31 cellular contexts compared by ENCODE assay signal in genomic region chr14:73834258-73834620, GRCh38. TPM values are rescaled to one million over a fixed set of nuclear protein-coding genes. Genes with fewer than 3 reads are reported as not detected.
A peak's percentile ranks its signal among the peaks of the same experiment; 100 is the strongest.
DNase-seq lines count a peak whose midpoint lies in the region; ATAC-seq, FAIRE-seq and TF ChIP-seq lines count a peak whose summit lies in the region.
"Had no signal": no experiment of that assay in that cellular context is flagged by ENCODE, and none has a peak within 500 bp of the region (broad histone marks: within the 10 kb centered on the region; RNA-seq: fewer than 3 reads in every experiment).

No MANE protein-coding gene starts in this region.

- TF ChIP-seq POLR2A in thyroid gland (IDR thresholded peaks at IDR 0.05): no peak

- H3K4me1 ChIP-seq in astrocyte (ENCODE audit: insufficient read depth, low read length) (peaks cover 28% of the 10 kb centered on the region), kidney (ENCODE audit: control insufficient read depth in 1 of 2, insufficient read depth in 1 of 2, low read depth in 1 of 2, low read length in 2 of 2) (peaks cover 17 to 20% of the 10 kb centered on the region in 2 donors), thyroid gland (peaks cover 15 to 20% of the 10 kb centered on the region in 2 donors)
- H3K4me1 ChIP-seq: gastrocnemius medialis had no signal

- no peak overlapping the region for H3K4me3 Mint-ChIP-seq in astrocyte (ENCODE audit: unreplicated experiment)
- H3K4me3 Mint-ChIP-seq: activated T-cell treated with anti-CD3 and anti-CD28 coated beads, Interleukin-2, amount 50 U/mL, for 72 hours; natural killer cell treated with Interleukin-12 subunit alpha and Interleukin-12 subunit beta and Interleukin-15 and Interleukin-18, amount 100 ng/mL, for 72 hours; stimulated activated naive CD8-positive, alpha-beta T cell treated with anti-CD3 and anti-CD28 coated beads, Interleukin-15, amount 100 ng/mL, for 72 hours; T-helper 17 cell had no signal

- ATAC-seq in HG03457 (IDR thresholded peaks at IDR 0.05; ENCODE audit: unreplicated experiment): no peak
- ATAC-seq: activated CD4-positive, CD25-positive, alpha-beta regulatory T cell treated with anti-CD3 and anti-CD28 coated beads, Interleukin-2, amount 50 U/mL, for 24 hours; activated T-cell treated with anti-CD3 and anti-CD28 coated beads, Interleukin-2, amount 50 U/mL, for 72 hours; gastrocnemius medialis; K562; natural killer cell treated with Interleukin-12 subunit alpha and Interleukin-12 subunit beta and Interleukin-15 and Interleukin-18, amount 100 ng/mL, for 72 hours; stimulated activated naive CD8-positive, alpha-beta T cell treated with anti-CD3 and anti-CD28 coated beads, Interleukin-15, amount 100 ng/mL, for 72 hours; T-helper 17 cell had no signal

- H3K4me3 ChIP-seq in astrocyte (ENCODE audit: insufficient read depth, low read depth, low read length) (peak overlapping the region; percentile 31), kidney (ENCODE audit: low read length in 2 of 2) (no peak overlapping the region), thyroid gland (replicated peaks in 1 of 3) (no peak overlapping the region)
- H3K4me3 ChIP-seq: gastrocnemius medialis, K562, lung, MG63, pancreas, skin epidermis, tibial nerve had no signal

- no peaks in the 10 kb centered on the region for H3K36me3 Mint-ChIP-seq in astrocyte (ENCODE audit: low read depth, unreplicated experiment)
- H3K36me3 Mint-ChIP-seq: natural killer cell treated with Interleukin-12 subunit alpha and Interleukin-12 subunit beta and Interleukin-15 and Interleukin-18, amount 100 ng/mL, for 72 hours had no signal

- H3K27me3 ChIP-seq in astrocyte (ENCODE audit: insufficient read depth, low read length) (no peaks in the 10 kb centered on the region), thyroid gland (no peaks in the 10 kb centered on the region)
- H3K27me3 ChIP-seq: brain microvascular endothelial cell, gastrocnemius medialis, MG63, pancreas, tibial nerve had no signal

- no peaks in the 10 kb centered on the region for H3K9me3 ChIP-seq in astrocyte (ENCODE audit: insufficient read depth, low read depth, low read length)
- no peaks in the 10 kb centered on the region for H3K9me3 ChIP-seq in kidney (ENCODE audit: control insufficient read depth in 1 of 2, low read length in 2 of 2)
- no peaks in the 10 kb centered on the region for H3K9me3 ChIP-seq in thyroid gland
- H3K9me3 ChIP-seq: gastrocnemius medialis, MG63, pancreas, tibial nerve had no signal

- no peaks in the 10 kb centered on the region for H4K20me1 ChIP-seq in astrocyte (ENCODE audit: insufficient read depth, low read length)

- H3K9ac ChIP-seq in astrocyte (ENCODE audit: low read length) (peak overlapping the region; percentile 34), kidney (ENCODE audit: low read length in 2 of 2) (no peak overlapping the region)

- FAIRE-seq in astrocyte (lab: Jason Lieb, UNC) (no peak), kidney (lab: Jason Lieb, UNC) (no peak)
- FAIRE-seq: endothelial cell of umbilical vein, GM12892, K562, TTC549 had no signal

- H3K9me3 Mint-ChIP-seq in astrocyte (ENCODE audit: unreplicated experiment): no peaks in the 10 kb centered on the region
- H3K9me3 Mint-ChIP-seq: activated T-cell treated with anti-CD3 and anti-CD28 coated beads, Interleukin-2, amount 50 U/mL, for 72 hours; natural killer cell treated with Interleukin-12 subunit alpha and Interleukin-12 subunit beta and Interleukin-15 and Interleukin-18, amount 100 ng/mL, for 72 hours; stimulated activated naive CD8-positive, alpha-beta T cell treated with anti-CD3 and anti-CD28 coated beads, Interleukin-15, amount 100 ng/mL, for 72 hours had no signal

- peaks cover 2% of the 10 kb centered on the region for H3K27me3 Mint-ChIP-seq in astrocyte (ENCODE audit: low read depth, unreplicated experiment)
- H3K27me3 Mint-ChIP-seq: natural killer cell treated with Interleukin-12 subunit alpha and Interleukin-12 subunit beta and Interleukin-15 and Interleukin-18, amount 100 ng/mL, for 72 hours; stimulated activated naive CD8-positive, alpha-beta T cell treated with anti-CD3 and anti-CD28 coated beads, Interleukin-15, amount 100 ng/mL, for 72 hours; T-helper 17 cell had no signal

- H3K36me3 ChIP-seq in astrocyte (ENCODE audit: insufficient read depth, low read length) (no peaks in the 10 kb centered on the region), kidney (ENCODE audit: control insufficient read depth in 1 of 2, insufficient read depth in 2 of 2, low read length in 2 of 2) (no peaks in the 10 kb centered on the region), thyroid gland (no peaks in the 10 kb centered on the region)
- H3K36me3 ChIP-seq: brain microvascular endothelial cell, gastrocnemius medialis, MG63, pancreas, tibial nerve had no signal

- H3K4me1 Mint-ChIP-seq in astrocyte (ENCODE audit: low read depth, unreplicated experiment): peaks cover 6% of the 10 kb centered on the region

- 86 to 93% methylated on average over 4 of the region's 4 CpGs for WGBS in thyroid gland, 2 donors

- intact Hi-C loops in kidney (cut with DNase I) (no loop called here), thyroid gland (cut with DNase I) (no loop called here)

- no peak overlapping the region for H2AFZ ChIP-seq in astrocyte (ENCODE audit: low read depth, low read length)

- H3K27ac ChIP-seq in astrocyte (ENCODE audit: low read depth, low read length) (peak overlapping the region; percentile 35), kidney (ENCODE audit: low read depth in 2 of 2, low read length in 2 of 2) (peak overlapping the region; percentile 76 to 85), thyroid gland (peak overlapping the region; percentile 73 to 83 (median 76))
- H3K27ac ChIP-seq: brain microvascular endothelial cell, gastrocnemius medialis had no signal

- peak; percentile 46 for DNase-seq in HK-2 (ENCODE audit: unreplicated experiment)
- no peak for DNase-seq in astrocyte (ENCODE audit: low read depth)
- DNase-seq in kidney: no peak
- DNase-seq in thyroid gland: no peak
- DNase-seq in NCI-H146 treated with DMSO at 0.1 percent for 48 hours (lab: John Stamatoyannopoulos, UW; ENCODE audit: unreplicated experiment): no peak
- DNase-seq in AG20443 (ENCODE audit: low spot score): no peak
- DNase-seq: activated CD4-positive, alpha-beta T cell treated with anti-CD3 and anti-CD28 coated beads, Interleukin-2, amount 50 U/mL, for 48 hours; activated naive CD4-positive, alpha-beta T cell; activated T-cell treated with anti-CD3 and anti-CD28 coated beads, Interleukin-2, amount 50 U/mL, for 72 hours; brain microvascular endothelial cell; DMS153; gastrocnemius medialis; NCI-H1105; NCI-H1930; NCI-H2171 treated with DMSO at 0.1 percent for 48 hours; NCI-H526; NK-92 treated with Interleukin-12 subunit alpha and Interleukin-12 subunit beta, amount 100 ng/mL, for 24 hours; stimulated activated naive CD8-positive, alpha-beta T cell treated with anti-CD3 and anti-CD28 coated beads, Interleukin-15, amount 100 ng/mL, for 72 hours; T-helper 17 cell had no signal

- H3K79me2 ChIP-seq in astrocyte (ENCODE audit: insufficient read depth, low read length): no peaks in the 10 kb centered on the region

- peak overlapping the region; percentile 59 for H3K4me2 ChIP-seq in astrocyte (ENCODE audit: low read length)

- H3K27ac Mint-ChIP-seq in astrocyte (ENCODE audit: unreplicated experiment): no peak overlapping the region
- H3K27ac Mint-ChIP-seq: activated T-cell treated with anti-CD3 and anti-CD28 coated beads, Interleukin-2, amount 50 U/mL, for 72 hours; natural killer cell treated with Interleukin-12 subunit alpha and Interleukin-12 subunit beta and Interleukin-15 and Interleukin-18, amount 100 ng/mL, for 72 hours; stimulated activated naive CD8-positive, alpha-beta T cell treated with anti-CD3 and anti-CD28 coated beads, Interleukin-15, amount 100 ng/mL, for 72 hours; T-helper 17 cell had no signal

- TF ChIP-seq CTCF in astrocyte (IDR thresholded peaks at IDR 0.05; ENCODE audit: insufficient read depth, low read depth, low read length) (no peak), kidney (IDR thresholded peaks at IDR 0.05; ENCODE audit: borderline replicate concordance, extremely low read depth, insufficient read depth) (no peak), thyroid gland (IDR thresholded peaks at IDR 0.05) (no peak)

RNA-seq across cellular contexts. Expression of gene PTGR2, which starts 17.4 kb away (rescaled TPM):
- total RNA-seq in astrocyte (5.8 and 7.0 TPM in 2 replicates), kidney (20.5 TPM), thyroid gland (10 to 100 TPM; 16.3 to 43.3 (median 27.3) TPM)
- 24.4 TPM for polyA plus RNA-seq in kidney (ENCODE audit: insufficient read depth, low read depth, low replicate concordance)

RNA-seq across cellular contexts. Expression of gene ZNF410, which starts 52.4 kb away (rescaled TPM):
- total RNA-seq in astrocyte (38.7 and 42.9 TPM in 2 replicates), kidney (43.2 TPM), thyroid gland (10 to 100 TPM; 48.8 to 57.3 (median 51.2) TPM)
- 35.8 TPM for polyA plus RNA-seq in kidney (ENCODE audit: insufficient read depth, low read depth, low replicate concordance)
